In genomic region chr5:149345147-149345891, GRCh38 we compare ENCODE assay signal across 1 cellular context.
TF ChIP-seq lines count a peak whose summit lies in the region.

TSS of gene GRPEL2 (plus strand) at chr5:149345499. CDS start at chr5:149345540, 41 bp downstream.

TF ChIP-seq in HEK293, 187 proteins besides CTCF, POLR2A, EP300 and RAD21 (continued from another document):
- TF ChIP-seq ZFHX2 (tag by site-specific recombination; conservative IDR thresholded peaks at IDR 0.05) = peak; percentile 99
- no peak for TF ChIP-seq ZNF169 (tag by site-specific recombination; IDR thresholded peaks at IDR 0.05)
- TF ChIP-seq ZIC2 (tag by site-specific recombination; IDR thresholded peaks at IDR 0.05) = peak; percentile 53
- TF ChIP-seq ZNF23 (tag by site-specific recombination; IDR thresholded peaks at IDR 0.05; ENCODE audit: borderline replicate concordance) = no peak
- TF ChIP-seq ZNF214 (tag by site-specific recombination; IDR thresholded peaks at IDR 0.05; ENCODE audit: borderline replicate concordance) = no peak
- TF ChIP-seq ZNF518A (tag by site-specific recombination; conservative IDR thresholded peaks at IDR 0.05; ENCODE audit: low read depth) = peak; percentile 96
- TF ChIP-seq ATF2 (tag by site-specific recombination; IDR thresholded peaks at IDR 0.05; ENCODE audit: low read depth) = no peak
- peak; percentile 37; the same call in 1 of the 2 replicates for TF ChIP-seq ZNF558 (tag by site-specific recombination; IDR thresholded peaks at IDR 0.05)
- TF ChIP-seq ZBTB26 (tag by site-specific recombination; optimal IDR thresholded peaks at IDR 0.05) = peak; percentile 84
- TF ChIP-seq ZNF280D (tag by site-specific recombination; IDR thresholded peaks at IDR 0.05) = peak; percentile 96
- no peak; the same call in 1 of the 2 replicates for TF ChIP-seq ZBTB21 (tag by site-specific recombination; IDR thresholded peaks at IDR 0.05)
- TF ChIP-seq SP3 (tag by site-specific recombination; IDR thresholded peaks at IDR 0.05) = peak; percentile 70
- TF ChIP-seq KLF7 (tag by site-specific recombination; IDR thresholded peaks at IDR 0.05; ENCODE audit: borderline replicate concordance) = no peak; the same call in 1 of the 2 replicates
- peak; percentile 78 for TF ChIP-seq YY1 (tag by site-specific recombination; IDR thresholded peaks at IDR 0.05)
- no peak for TF ChIP-seq ZNF596 (tag by site-specific recombination; IDR thresholded peaks at IDR 0.05)
- TF ChIP-seq ZNF544 (tag by site-specific recombination; IDR thresholded peaks at IDR 0.05) = no peak
- no peak for TF ChIP-seq ZNF423 (tag by site-specific recombination; IDR thresholded peaks at IDR 0.05)
- peak; percentile 35; the same call in 1 of the 2 replicates for TF ChIP-seq REST (tag by site-specific recombination; IDR thresholded peaks at IDR 0.05)
- peak; percentile 84 for TF ChIP-seq KLF9 (tag by site-specific recombination; IDR thresholded peaks at IDR 0.05; ENCODE audit: low read depth)
- TF ChIP-seq ZNF776 (tag by site-specific recombination; IDR thresholded peaks at IDR 0.05; ENCODE audit: borderline replicate concordance) = no peak
- TF ChIP-seq WT1 (tag by site-specific recombination; IDR thresholded peaks at IDR 0.05) = no peak
- TF ChIP-seq ZNF404 (tag by site-specific recombination; IDR thresholded peaks at IDR 0.05) = no peak
- peak; percentile 37 for TF ChIP-seq SCRT2 (tag by site-specific recombination; IDR thresholded peaks at IDR 0.05)
- TF ChIP-seq ZNF133 (tag by site-specific recombination; IDR thresholded peaks at IDR 0.05) = no peak
- TF ChIP-seq KLF10 (tag by site-specific recombination; IDR thresholded peaks at IDR 0.05) = peak; percentile 48; the same call in 1 of the 2 replicates
- TF ChIP-seq ZNF76 (tag by site-specific recombination; IDR thresholded peaks at IDR 0.05; ENCODE audit: borderline replicate concordance, low read depth) = no peak; the same call in 1 of the 2 replicates
- no peak for TF ChIP-seq ZNF571 (tag by site-specific recombination; IDR thresholded peaks at IDR 0.05)
- TF ChIP-seq ZNF660 (tag by site-specific recombination; IDR thresholded peaks at IDR 0.05) = no peak; the same call in 1 of the 2 replicates
- no peak for TF ChIP-seq ZNF112 (tag by site-specific recombination; IDR thresholded peaks at IDR 0.05)
- TF ChIP-seq SALL2 (tag by site-specific recombination; IDR thresholded peaks at IDR 0.05; ENCODE audit: borderline replicate concordance) = no peak
- no peak for TF ChIP-seq ZNF510 (tag by site-specific recombination; IDR thresholded peaks at IDR 0.05; ENCODE audit: insufficient replicate concordance)
- TF ChIP-seq AEBP2 (tag by site-specific recombination; IDR thresholded peaks at IDR 0.05; ENCODE audit: borderline replicate concordance) = no peak
- TF ChIP-seq ZNF664 (tag by site-specific recombination; IDR thresholded peaks at IDR 0.05) = no peak
- no peak for TF ChIP-seq ZNF677 (tag by site-specific recombination; IDR thresholded peaks at IDR 0.05)
- TF ChIP-seq ZXDB (tag by site-specific recombination; IDR thresholded peaks at IDR 0.05) = peak; percentile 78
- no peak for TF ChIP-seq ZNF707 (tag by site-specific recombination; IDR thresholded peaks at IDR 0.05)
- peak; percentile 67 for TF ChIP-seq KLF8 (tag by site-specific recombination; IDR thresholded peaks at IDR 0.05)
- TF ChIP-seq OVOL3 (tag by site-specific recombination; IDR thresholded peaks at IDR 0.05) = peak; percentile 19
- no peak for TF ChIP-seq ZFP41 (tag by site-specific recombination; IDR thresholded peaks at IDR 0.05; ENCODE audit: borderline replicate concordance)
- no peak for TF ChIP-seq ZSCAN16 (tag by site-specific recombination; IDR thresholded peaks at IDR 0.05)
- TF ChIP-seq ZFP3 (tag by site-specific recombination; IDR thresholded peaks at IDR 0.05; ENCODE audit: low read depth) = no peak
- 0 out of 2 replicates have a peak, but pooled peaks have one; percentile 49 for TF ChIP-seq ZNF692 (tag by site-specific recombination; IDR thresholded peaks at IDR 0.05)
- 0 out of 2 replicates have a peak, but pooled peaks have one; percentile 55 for TF ChIP-seq ZBTB20 (tag by site-specific recombination; IDR thresholded peaks at IDR 0.05)
- no peak for TF ChIP-seq ZNF621 (tag by site-specific recombination; IDR thresholded peaks at IDR 0.05)
- TF ChIP-seq ZBTB17 (tag by site-specific recombination; IDR thresholded peaks at IDR 0.05) = peak; percentile 37
- TF ChIP-seq YY2 (tag by site-specific recombination; IDR thresholded peaks at IDR 0.05) = peak; percentile 80
- no peak for TF ChIP-seq OSR2 (tag by site-specific recombination; IDR thresholded peaks at IDR 0.05)
